In genomic region chr9:124835026-124835501, GRCh38 we compare ENCODE assay signal across 2 cellular contexts.
TF ChIP-seq lines count a peak whose summit lies in the region.

No MANE protein-coding gene starts in this region.

TF ChIP-seq in SK-N-SH, 30 proteins besides CTCF, POLR2A, EP300 and RAD21 (continued from another document):
- TF ChIP-seq PBX3 (IDR thresholded peaks at IDR 0.05) (0 out of 2 replicates have a peak, but pooled peaks have one; percentile 8), POLR2AphosphoS5 (IDR thresholded peaks at IDR 0.05; ENCODE audit: low read depth, low read length) (peak; percentile 23; the same call in 1 of the 2 replicates), GABPA (IDR thresholded peaks at IDR 0.05; ENCODE audit: low read depth) (no peak), MEF2A (IDR thresholded peaks at IDR 0.05; ENCODE audit: borderline replicate concordance, low read depth) (peak; percentile 76), TCF12 (IDR thresholded peaks at IDR 0.05) (peak; percentile 55), NFIC (IDR thresholded peaks at IDR 0.05; ENCODE audit: borderline replicate concordance) (peak; percentile 98), TEAD4 (IDR thresholded peaks at IDR 0.05; ENCODE audit: borderline replicate concordance, insufficient read depth) (peak; percentile 50; the same call in 1 of the 2 replicates), FOXM1 (IDR thresholded peaks at IDR 0.05; ENCODE audit: low read depth) (no peak), MXI1 (IDR thresholded peaks at IDR 0.05; ENCODE audit: low read depth, low read length) (no peak)
TF ChIP-seq in SK-N-SH: peak in this region for 8.

TF ChIP-seq in liver, 16 proteins besides CTCF, POLR2A, EP300 and RAD21 (continued from another document):
- TF ChIP-seq, protein P1, sequence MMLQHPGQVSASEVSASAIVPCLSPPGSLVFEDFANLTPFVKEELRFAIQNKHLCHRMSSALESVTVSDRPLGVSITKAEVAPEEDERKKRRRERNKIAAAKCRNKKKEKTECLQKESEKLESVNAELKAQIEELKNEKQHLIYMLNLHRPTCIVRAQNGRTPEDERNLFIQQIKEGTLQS (IDR thresholded peaks at IDR 0.05) = no peak
